ENCODE assay signal across 1 cellular context in genomic region chr6:151738960-151739359, GRCh38.
TF ChIP-seq lines count a peak whose summit lies in the region.

No MANE protein-coding gene starts in this region.

TF ChIP-seq in GM12878, 131 proteins besides CTCF, POLR2A, EP300 and RAD21 (continued from another document):
- TF ChIP-seq ZNF592 (IDR thresholded peaks at IDR 0.05), result no peak
- no peak for TF ChIP-seq ZSCAN29 (IDR thresholded peaks at IDR 0.05)
- TF ChIP-seq HDAC6 (IDR thresholded peaks at IDR 0.05; ENCODE audit: unreplicated experiment), result no peak
- no peak for TF ChIP-seq KAT2A (conservative IDR thresholded peaks at IDR 0.05; ENCODE audit: control insufficient read depth, low read depth, low read length)
- TF ChIP-seq TCF12 (IDR thresholded peaks at IDR 0.05; ENCODE audit: low read depth, low read length), result no peak
- TF ChIP-seq SP1 (IDR thresholded peaks at IDR 0.05; ENCODE audit: low read depth, low read length), result no peak
